11 cellular contexts compared by ENCODE assay signal in the genomic region with DNA sequence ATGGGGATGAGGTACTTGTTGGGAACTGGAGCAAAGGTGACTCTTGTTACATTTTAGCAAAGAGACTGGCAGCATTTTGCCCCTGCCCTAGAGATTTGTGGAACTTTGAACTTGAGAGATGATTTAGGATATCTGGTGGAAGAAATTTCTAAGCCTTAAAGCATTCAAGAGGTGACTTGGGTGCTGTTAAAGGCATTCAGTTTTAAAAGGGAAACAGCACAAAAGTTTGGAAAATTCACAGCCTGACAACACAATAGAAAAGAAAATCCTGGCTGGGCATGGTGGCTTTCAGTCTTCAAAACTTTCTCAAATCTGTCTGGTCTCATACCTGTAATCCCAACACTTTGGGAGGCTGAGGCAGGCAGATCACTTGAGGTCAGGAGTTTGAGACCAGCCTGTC. TPM values are rescaled to one million over a fixed set of nuclear protein-coding genes. Genes with fewer than 3 reads are reported as not detected.
"Had no signal": no experiment of that assay in that cellular context is flagged by ENCODE, and none has a peak within 500 bp of the region (broad histone marks: within the 10 kb centered on the region; RNA-seq: fewer than 3 reads in every experiment).

No MANE protein-coding gene starts in this region.

RNA-seq across cellular contexts. Expression of gene GNGT2, which starts 25.9 kb away (rescaled TPM):
- total RNA-seq: SJSA1, SK-MEL-5 had no signal

RNA-seq across cellular contexts. Expression of gene ABI3, which starts 26.0 kb away (rescaled TPM):
- total RNA-seq: PC-3, PC-9, SJSA1, SK-MEL-5 had no signal

RNA-seq across cellular contexts. Expression of gene PHOSPHO1, which starts 46.1 kb away (rescaled TPM):
- total RNA-seq: OCI-LY7, PC-9, Peyer's patch, SJCRH30 had no signal
- polyA plus RNA-seq: SK-N-SH had no signal

RNA-seq across cellular contexts. Expression of gene B4GALNT2, which starts 52.0 kb away (rescaled TPM):
- total RNA-seq: OCI-LY7, PC-9, Right ventricle myocardium inferior, Right ventricle myocardium superior, RPMI7951, SJCRH30, SK-MEL-5 had no signal
- polyA plus RNA-seq: SK-N-SH had no signal
